1 cellular context compared by ENCODE assay signal in genomic region chr1:225987491-225988316, GRCh38.
TF ChIP-seq lines count a peak whose summit lies in the region.

No MANE protein-coding gene starts in this region.

TF ChIP-seq in SK-N-SH, 30 proteins besides CTCF, POLR2A, EP300 and RAD21 (continued from another document):
- TF ChIP-seq REST (IDR thresholded peaks at IDR 0.05; ENCODE audit: low read depth, low read length): no peak
TF ChIP-seq in SK-N-SH: peak in this region for 1.
